ENCODE assay signal across 8 cellular contexts in genomic region chr4:25862411-25863346, GRCh38. TPM values are rescaled to one million over a fixed set of nuclear protein-coding genes. Genes with fewer than 3 reads are reported as not detected.
DNase-seq lines count a peak whose midpoint lies in the region; TF ChIP-seq lines count a peak whose summit lies in the region.

TSS of gene SEL1L3 (minus strand) at chr4:25862988. CDS start at chr4:25862836, 152 bp downstream.

- peak within 1 kb of the TSS; percentile 63 for H3K9ac ChIP-seq in HUES48 (ENCODE audit: low read depth, low read length)

- CTCF ChIA-PET in AG04450 (lab: Charles Lee): no interaction called here

- H3K9me3 ChIP-seq in AG04450 (ENCODE audit: control insufficient read depth, insufficient read depth, low read length) (no peaks in the 10 kb centered on the region; the same call in 1 of the 2 replicates), HUES48 (ENCODE audit: control insufficient read depth, insufficient read depth, low read length) (no peaks in the 10 kb centered on the region)

- TF ChIP-seq CTCF in AG04450 (IDR thresholded peaks at IDR 0.05; ENCODE audit: low read depth, low read length) (no peak), choroid plexus epithelial cell (conservative IDR thresholded peaks at IDR 0.05; ENCODE audit: low read depth, low read length) (no peak), lower leg skin (IDR thresholded peaks at IDR 0.05) (no peak)

- H3K36me3 ChIP-seq in HUES48 (ENCODE audit: control insufficient read depth, insufficient read depth, low read length): no peaks in the 10 kb centered on the region

- intact Hi-C loops in lower leg skin (cut with DNase I; ENCODE audit: low total_unique reads): no loop called here

- POLR2A ChIA-PET in AG04450 (lab: Yijun Ruan, JAX): interaction anchor here (0.8 kb wide), 1 partner anchor 51 kb away, joined by 3 read pairs; the partner anchor contains the start of gene SMIM20

- no peak for DNase-seq in AG04450 (ENCODE audit: low read depth, low spot score)
- peak; percentile 18 for DNase-seq in GM19240 (ENCODE audit: insufficient read length, low spot score)
- peak; percentile 59 for DNase-seq in activated CD4-positive, CD25-positive, alpha-beta regulatory T cell treated with anti-CD3 and anti-CD28 coated beads, Interleukin-2, amount 50 U/mL, for 72 hours
- DNase-seq in choroid plexus epithelial cell (ENCODE audit: low read depth): no peak
- peak in 1 of 2 donors; percentile 86 for DNase-seq in lower leg skin (ENCODE audit: low spot score in 2 of 2)
- peak; percentile 14 for DNase-seq in stimulated activated CD8-positive, alpha-beta memory T cell treated with anti-CD3 and anti-CD28 coated beads, Interleukin-12 subunit alpha, Interleukin-12 subunit beta, amount 100 ng/mL, for 24 hours (ENCODE audit: extremely low read depth)
- no peak for DNase-seq in cerebellar nuclear complex (lab: John Stamatoyannopoulos, UW)

- H3K27me3 ChIP-seq in AG04450 (ENCODE audit: control insufficient read depth, insufficient read depth, low read length) (peaks cover 3% of the 10 kb centered on the region), HUES48 (ENCODE audit: control insufficient read depth, insufficient read depth, low read length) (peaks cover 16% of the 10 kb centered on the region)

- H3K27ac ChIP-seq in AG04450 (ENCODE audit: low read depth, low read length) (no peak within 1 kb of the TSS), HUES48 (ENCODE audit: low read depth, low read length) (peak within 1 kb of the TSS; percentile 73)

- WGBS in lower leg skin, 2 donors: 1% methylated on average over 28 to 30 of the region's 115 CpGs

- peaks cover 28% of the 10 kb centered on the region for H3K4me1 ChIP-seq in HUES48 (ENCODE audit: control insufficient read depth, insufficient read depth, low read length)

- TF ChIP-seq POLR2A in lower leg skin (IDR thresholded peaks at IDR 0.05): no peak

- H3K4me3 ChIP-seq in AG04450 (ENCODE audit: low read depth, low read length): peak within 1 kb of the TSS; percentile 76
- H3K4me3 ChIP-seq in HUES48 (ENCODE audit: low read depth, low read length): peak within 1 kb of the TSS; percentile 84
- H3K4me3 ChIP-seq in choroid plexus epithelial cell (ENCODE audit: low read depth, low read length): peak within 1 kb of the TSS; percentile 65
- peak within 1 kb of the TSS; percentile 53 for H3K4me3 ChIP-seq in lower leg skin (ENCODE audit: low read depth, poor library complexity, severe bottlenecking)

RNA-seq across cellular contexts. Expression of gene SEL1L3, which starts in this region (rescaled TPM):
- 38.7 and 44.2 TPM in 2 replicates for polyA plus RNA-seq in AG04450 (2011; rRNA removed)
- 34.0 and 49.8 TPM in 2 replicates for polyA minus RNA-seq in AG04450 (2011; rRNA and poly(A)+ RNA removed)
- 10 to 100 TPM in 1 of 4 donors, 1 to 10 TPM in 3; 5.2 to 20.1 (median 5.9) TPM for total RNA-seq in lower leg skin

Comparison
In these comparisons a context has a peak if more than half of its experiments do, and no peak if none do; other contexts are left out.
1. DNase-seq: peak in GM19240 (single experiment), activated CD4-positive, CD25-positive, alpha-beta regulatory T cell treated with anti-CD3 and anti-CD28 coated beads, Interleukin-2, amount 50 U/mL, for 72 hours (single experiment) and stimulated activated CD8-positive, alpha-beta memory T cell treated with anti-CD3 and anti-CD28 coated beads, Interleukin-12 subunit alpha, Interleukin-12 subunit beta, amount 100 ng/mL, for 24 hours (single experiment); none in AG04450 (single experiment), choroid plexus epithelial cell (single experiment) and cerebellar nuclear complex (0 of 2).
2. Peak in every context shown above with its lines, with median percentiles within 50 percentile points of each other: H3K4me3 ChIP-seq.